1 cellular context compared by ENCODE assay signal in genomic region chr1:178864326-178864725, GRCh38.
TF ChIP-seq lines count a peak whose summit lies in the region.

No MANE protein-coding gene starts in this region.

TF ChIP-seq in GM23338, 12 proteins besides CTCF, POLR2A, EP300 and RAD21 (continued from another document):
- TF ChIP-seq ZNF462 (CRISPR knock-in tag; IDR thresholded peaks at IDR 0.05) = no peak
- no peak for TF ChIP-seq ZNF331 (CRISPR knock-in tag; IDR thresholded peaks at IDR 0.05; ENCODE audit: low read depth)
- no peak for TF ChIP-seq POLR2AphosphoS5 (IDR thresholded peaks at IDR 0.05; ENCODE audit: low read depth)
